Comparison of ENCODE assay signal across 23 cellular contexts in genomic region chr22:39966522-39966921, GRCh38. TPM values are rescaled to one million over a fixed set of nuclear protein-coding genes. Genes with fewer than 3 reads are reported as not detected.
DNase-seq lines count a peak whose midpoint lies in the region; ATAC-seq and TF ChIP-seq lines count a peak whose summit lies in the region.
"Had no signal": no experiment of that assay in that cellular context is flagged by ENCODE, and none has a peak within 500 bp of the region (broad histone marks: within the 10 kb centered on the region; RNA-seq: fewer than 3 reads in every experiment).

No MANE protein-coding gene starts in this region.

- H3K79me2 ChIP-seq in SK-N-SH (ENCODE audit: insufficient read depth) (no peaks in the 10 kb centered on the region), HCT116 (ENCODE audit: insufficient read depth, low read length) (no peaks in the 10 kb centered on the region)

- BruUV-seq in HCT116 (replicated peaks; lab: Mats Ljungman, UMichigan), result no TSS peak

- intact Hi-C loops in HCT116 (cut with micrococcal nuclease), result no loop called here
- intact Hi-C loops in breast epithelium (cut with DNase I; ENCODE audit: low total_unique reads), result no loop called here
- intact Hi-C loops in mucosa of descending colon (cut with DNase I, micrococcal nuclease), result no loop called here

- CTCF ChIA-PET in SK-N-SH (lab: Yijun Ruan, JAX) (no interaction called here), HCT116 (lab: Charles Lee) (interaction anchor here (1.1 kb wide), 1 partner anchor 13 kb away, joined by 4 read pairs; no protein-coding TSS in a partner anchor)

- H3K9me2 ChIP-seq in SK-N-SH, result no peaks in the 10 kb centered on the region
- H3K9me2 ChIP-seq in HCT116 (ENCODE audit: insufficient read depth), result no peaks in the 10 kb centered on the region

- no peak overlapping the region for H3K4me3 ChIP-seq in SK-N-SH (ENCODE audit: low read depth in 2 of 2, low read length in 1 of 2)
- no peak overlapping the region for H3K4me3 ChIP-seq in HCT116 (replicated peaks in 1 of 2; ENCODE audit: low read depth in 1 of 2, low read length in 2 of 2)
- H3K4me3 ChIP-seq in breast epithelium, result no peak overlapping the region
- no peak overlapping the region for H3K4me3 ChIP-seq in mucosa of descending colon
- H3K4me3 ChIP-seq in coronary artery, result no peak overlapping the region
- H3K4me3 ChIP-seq: esophagus muscularis mucosa, right atrium auricular region, stomach, upper lobe of left lung had no signal

- 88% methylated on average over 2 of the region's 2 CpGs for WGBS in SK-N-SH (ENCODE audit: low lambda C conversion rate)

- H3K4me1 ChIP-seq in SK-N-SH (ENCODE audit: control insufficient read depth in 1 of 2, insufficient read depth in 2 of 2, low read depth in 1 of 2, low read length in 1 of 2) (peaks cover 0 to 5% of the 10 kb centered on the region in 2 experiments; a peak in 2 of 4 replicates), HCT116 (ENCODE audit: control insufficient read depth in 1 of 2, insufficient read depth in 2 of 2, low read length in 2 of 2) (peaks cover 0 to 3% of the 10 kb centered on the region in 2 experiments; a peak in 2 of 4 replicates), breast epithelium (peaks cover 0 to 11% of the 10 kb centered on the region in 2 donors), mucosa of descending colon (ENCODE audit: low read depth) (no peaks in the 10 kb centered on the region)

- TF ChIP-seq EP300 in SK-N-SH (IDR thresholded peaks at IDR 0.05; ENCODE audit: borderline replicate concordance in 1 of 2, low read depth in 1 of 2, low read length in 1 of 2), result no peak

- H2AFZ ChIP-seq in SK-N-SH (ENCODE audit: low read depth) (no peak overlapping the region), HCT116 (ENCODE audit: low read depth, low read length, poor library complexity, severe bottlenecking) (no peak overlapping the region)

- DNase-seq in SK-N-SH, result no peak
- DNase-seq in HCT116 (ENCODE audit: low read depth, low spot score), result no peak
- DNase-seq in breast epithelium (ENCODE audit: low spot score in 2 of 2), result no peak
- no peak for DNase-seq in mucosa of descending colon
- DNase-seq in coronary artery (ENCODE audit: low spot score), result no peak
- no peak for DNase-seq in NCI-H1105 (lab: John Stamatoyannopoulos, UW)
- DNase-seq in 8988T, result no peak
- DNase-seq: activated effector memory CD4-positive, alpha-beta T cell treated with anti-CD3 and anti-CD28 coated beads, Interleukin-2, amount 50 U/mL, for 16 hours; AML-193; amygdala; effector CD4-positive, alpha-beta T cell; Karpas-422; NCI-H1048; NCI-H1930; Right ventricle myocardium superior; stomach; upper lobe of left lung had no signal

- no peaks in the 10 kb centered on the region for H4K20me1 ChIP-seq in SK-N-SH (ENCODE audit: insufficient read depth)
- no peaks in the 10 kb centered on the region for H4K20me1 ChIP-seq in HCT116 (ENCODE audit: insufficient read depth)

- no peak overlapping the region for H3K27ac ChIP-seq in SK-N-SH (ENCODE audit: low read depth in 2 of 2, low read length in 1 of 2)
- no peak overlapping the region for H3K27ac ChIP-seq in HCT116 (ENCODE audit: low read depth, low read length)
- peak overlapping the region; percentile 69 to 73 for H3K27ac ChIP-seq in breast epithelium
- H3K27ac ChIP-seq in coronary artery, result no peak overlapping the region
- H3K27ac ChIP-seq: 22Rv1, esophagus muscularis mucosa, upper lobe of left lung had no signal

- TF ChIP-seq CTCF in SK-N-SH (IDR thresholded peaks at IDR 0.05), result no peak
- TF ChIP-seq CTCF in HCT116 (IDR thresholded peaks at IDR 0.05 in 2 of 3, conservative IDR thresholded peaks at IDR 0.05 in 1 of 3; ENCODE audit: borderline replicate concordance in 1 of 3, insufficient read depth in 1 of 3, low read depth in 2 of 3, low read length in 2 of 3), result no peak
- TF ChIP-seq CTCF in breast epithelium (IDR thresholded peaks at IDR 0.05), result no peak
- no peak for TF ChIP-seq CTCF in mucosa of descending colon (IDR thresholded peaks at IDR 0.05)
- TF ChIP-seq CTCF in coronary artery (IDR thresholded peaks at IDR 0.05), result no peak

- H3K9ac ChIP-seq in SK-N-SH, result no peak overlapping the region
- H3K9ac ChIP-seq in HCT116 (ENCODE audit: low read length), result no peak overlapping the region

- H3K27me3 ChIP-seq in SK-N-SH (ENCODE audit: insufficient read depth) (no peaks in the 10 kb centered on the region), HCT116 (ENCODE audit: insufficient read depth, low read length) (peaks cover 12% of the 10 kb centered on the region), breast epithelium (no peaks in the 10 kb centered on the region)
- H3K27me3 ChIP-seq: right atrium auricular region, upper lobe of left lung had no signal

- ATAC-seq in SK-N-SH treated with all-trans-retinoic acid at 6 μM for 48 hours (no peak), HCT116 (no peak), mucosa of descending colon (peak; percentile 77)

- TF ChIP-seq POLR2A in HCT116 (IDR thresholded peaks at IDR 0.05; ENCODE audit: borderline replicate concordance, extremely low read depth, insufficient read depth, insufficient read length), result no peak
- TF ChIP-seq POLR2A in breast epithelium (IDR thresholded peaks at IDR 0.05), result no peak

- H3K9me3 ChIP-seq in SK-N-SH (no peaks in the 10 kb centered on the region), HCT116 (ENCODE audit: control insufficient read depth in 1 of 2, insufficient read depth in 1 of 2, low read depth in 1 of 2, low read length in 2 of 2) (no peaks in the 10 kb centered on the region), breast epithelium (no peaks in the 10 kb centered on the region), mucosa of descending colon (no peaks in the 10 kb centered on the region)
- H3K9me3 ChIP-seq: esophagus muscularis mucosa, right atrium auricular region, stomach, upper lobe of left lung had no signal

- RAD21 ChIA-PET in HCT116 (lab: Charles Lee; ENCODE audit: low non-redundant PET in 1 of 2, low total read pairs in 2 of 2, uncharacterized antibody in 2 of 2, unreplicated experiment in 2 of 2), result no interaction called here

- 0 out of 2 replicates have a peak overlapping the region, but pooled peaks have one; percentile 15 for H3K4me2 ChIP-seq in SK-N-SH
- H3K4me2 ChIP-seq in HCT116 (ENCODE audit: low read length), result no peak overlapping the region

- H3K36me3 ChIP-seq in SK-N-SH (replicated peaks in 1 of 2; ENCODE audit: control insufficient read depth in 1 of 2, insufficient read depth in 2 of 2, low read length in 1 of 2) (no peaks in the 10 kb centered on the region), HCT116 (ENCODE audit: control insufficient read depth in 1 of 2, insufficient read depth in 2 of 2, low read length in 2 of 2) (no peaks in the 10 kb centered on the region), breast epithelium (no peaks in the 10 kb centered on the region), mucosa of descending colon (ENCODE audit: low read depth) (no peaks in the 10 kb centered on the region)
- H3K36me3 ChIP-seq: esophagus muscularis mucosa, right atrium auricular region, stomach, upper lobe of left lung had no signal

- TF ChIP-seq RAD21 in SK-N-SH (IDR thresholded peaks at IDR 0.05; ENCODE audit: low read length) (no peak), HCT116 (IDR thresholded peaks at IDR 0.05; ENCODE audit: low read depth) (no peak)

- no peaks in the 10 kb centered on the region for H3F3A ChIP-seq in SK-N-SH (replicated peaks; ENCODE audit: insufficient read depth)

- POLR2A ChIA-PET in SK-N-SH (lab: Yijun Ruan, JAX), result no interaction called here
- POLR2A ChIA-PET in HCT116 (lab: Charles Lee), result interaction anchor here (0.9 kb wide), 1 partner anchor 447 kb away, joined by 3 read pairs; the partner anchor contains the start of gene ATF4

TF ChIP-seq in SK-N-SH, 30 proteins besides CTCF, POLR2A, EP300 and RAD21 (continues in another document):
- TF ChIP-seq FOSL2 (IDR thresholded peaks at IDR 0.05; ENCODE audit: borderline replicate concordance, low read depth) (no peak), SMC3 (IDR thresholded peaks at IDR 0.05; ENCODE audit: low read depth, low read length) (no peak), FOXJ3 (CRISPR knock-in tag; IDR thresholded peaks at IDR 0.05) (no peak), GATA2 (CRISPR knock-in tag; IDR thresholded peaks at IDR 0.05) (no peak), RFX5 (IDR thresholded peaks at IDR 0.05; ENCODE audit: low read length) (no peak)

TF ChIP-seq in SK-N-SH treated with all-trans-retinoic acid at 6 μM for 48 hours, 23 proteins besides CTCF, POLR2A, EP300 and RAD21 (continues in another document):
- TF ChIP-seq ZFP3 (CRISPR knock-in tag; IDR thresholded peaks at IDR 0.05) (no peak), SNAI2 (CRISPR knock-in tag; IDR thresholded peaks at IDR 0.05) (no peak)

TF ChIP-seq in HCT116, 20 proteins besides CTCF, POLR2A, EP300 and RAD21 (continues in another document):
- no peak for TF ChIP-seq ZNF274 (IDR thresholded peaks at IDR 0.05; ENCODE audit: low read depth, low read length)
- TF ChIP-seq, protein P1, sequence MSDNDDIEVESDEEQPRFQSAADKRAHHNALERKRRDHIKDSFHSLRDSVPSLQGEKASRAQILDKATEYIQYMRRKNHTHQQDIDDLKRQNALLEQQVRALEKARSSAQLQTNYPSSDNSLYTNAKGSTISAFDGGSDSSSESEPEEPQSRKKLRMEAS (IDR thresholded peaks at IDR 0.05), result no peak
- 0 out of 2 replicates have a peak, but pooled peaks have one; percentile 33 for TF ChIP-seq SRF (IDR thresholded peaks at IDR 0.05; ENCODE audit: low read depth)

RNA-seq across cellular contexts. Expression of gene TMA7B, which starts 6.3 kb away (rescaled TPM):
- not detected in 2 replicates for polyA plus RNA-seq in SK-N-SH (2012; rRNA removed)
- polyA plus RNA-seq in SK-N-SH (2012; cell fraction: cytosol; rRNA removed), result not detected in 2 replicates
- 0.09 TPM in 1 of 2 replicates, not detected in the other for polyA plus RNA-seq in SK-N-SH (2012; cell fraction: nucleus; rRNA removed)
- total RNA-seq in HCT116 (2021; ENCODE audit: unreplicated experiment) (not detected), breast epithelium (under 1 TPM in 1 of 3 donors, not detected in 2; 0.16 TPM), mucosa of descending colon (under 1 TPM; 0.22 to 0.51 (median 0.23) TPM)
- polyA plus RNA-seq in HCT116 (2012), result not detected in 2 replicates
- total RNA-seq: esophagus muscularis mucosa, kidney epithelial cell, omental fat pad, right atrium auricular region, Right ventricle myocardium superior had no signal
- polyA plus RNA-seq: stomach had no signal

RNA-seq across cellular contexts. Expression of gene FAM83F, which starts 28.2 kb away (rescaled TPM):
- polyA plus RNA-seq in SK-N-SH (2012; rRNA removed), result not detected in 2 replicates
- polyA plus RNA-seq in SK-N-SH (2012; cell fraction: cytosol; rRNA removed), result not detected in 2 replicates
- not detected in 2 replicates for polyA plus RNA-seq in SK-N-SH (2012; cell fraction: nucleus; rRNA removed)
- total RNA-seq in HCT116 (2021; ENCODE audit: unreplicated experiment) (24.5 TPM), breast epithelium (10 to 100 TPM in 1 of 3 donors, 1 to 10 TPM in 2; 4.5 to 15.5 (median 7.5) TPM), mucosa of descending colon (10 to 100 TPM; 15.8 to 48.0 (median 35.0) TPM)
- polyA plus RNA-seq in HCT116 (2012), result 10.8 and 12.4 TPM in 2 replicates

Comparison
In these comparisons a context has a peak if more than half of its experiments do, and no peak if none do; other contexts are left out.
1. H3K27ac ChIP-seq: peak in breast epithelium (2 of 2); none in SK-N-SH (0 of 2), HCT116 (single experiment) and coronary artery (0 of 2).